Comparison of ENCODE assay signal across 2 cellular contexts in the genomic region with DNA sequence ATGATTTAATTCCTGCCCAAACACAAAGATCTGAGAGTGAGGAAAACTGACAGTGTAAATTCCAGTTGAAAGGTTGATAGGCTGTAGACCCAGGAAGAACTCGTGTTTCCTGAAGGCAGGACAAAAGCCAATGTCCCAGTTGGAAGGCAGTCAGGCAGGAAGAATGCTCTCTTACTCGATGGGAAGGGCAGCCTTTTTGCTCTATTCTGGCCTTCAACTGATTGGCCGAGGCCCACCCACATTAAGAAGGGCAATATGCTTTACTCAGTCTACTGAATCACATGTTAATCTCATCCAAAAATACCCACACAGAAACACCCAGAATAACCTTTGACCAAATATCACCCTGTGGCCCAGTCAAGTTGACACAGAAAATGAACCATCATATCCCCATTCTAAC.
A peak's percentile ranks its signal among the peaks of the same experiment; 100 is the strongest.
TF ChIP-seq lines count a peak whose summit lies in the region.

No MANE protein-coding gene starts in this region.

TF ChIP-seq in HEK293, 187 proteins besides CTCF, POLR2A, EP300 and RAD21:
- no peak for TF ChIP-seq ZNF202 (tag by site-specific recombination; IDR thresholded peaks at IDR 0.05; ENCODE audit: borderline replicate concordance)
- no peak for TF ChIP-seq ZNF221 (tag by site-specific recombination; IDR thresholded peaks at IDR 0.05; ENCODE audit: borderline replicate concordance)
- peak; percentile 96 for TF ChIP-seq ZNF10 (tag by site-specific recombination; IDR thresholded peaks at IDR 0.05)
- TF ChIP-seq, protein P1, sequence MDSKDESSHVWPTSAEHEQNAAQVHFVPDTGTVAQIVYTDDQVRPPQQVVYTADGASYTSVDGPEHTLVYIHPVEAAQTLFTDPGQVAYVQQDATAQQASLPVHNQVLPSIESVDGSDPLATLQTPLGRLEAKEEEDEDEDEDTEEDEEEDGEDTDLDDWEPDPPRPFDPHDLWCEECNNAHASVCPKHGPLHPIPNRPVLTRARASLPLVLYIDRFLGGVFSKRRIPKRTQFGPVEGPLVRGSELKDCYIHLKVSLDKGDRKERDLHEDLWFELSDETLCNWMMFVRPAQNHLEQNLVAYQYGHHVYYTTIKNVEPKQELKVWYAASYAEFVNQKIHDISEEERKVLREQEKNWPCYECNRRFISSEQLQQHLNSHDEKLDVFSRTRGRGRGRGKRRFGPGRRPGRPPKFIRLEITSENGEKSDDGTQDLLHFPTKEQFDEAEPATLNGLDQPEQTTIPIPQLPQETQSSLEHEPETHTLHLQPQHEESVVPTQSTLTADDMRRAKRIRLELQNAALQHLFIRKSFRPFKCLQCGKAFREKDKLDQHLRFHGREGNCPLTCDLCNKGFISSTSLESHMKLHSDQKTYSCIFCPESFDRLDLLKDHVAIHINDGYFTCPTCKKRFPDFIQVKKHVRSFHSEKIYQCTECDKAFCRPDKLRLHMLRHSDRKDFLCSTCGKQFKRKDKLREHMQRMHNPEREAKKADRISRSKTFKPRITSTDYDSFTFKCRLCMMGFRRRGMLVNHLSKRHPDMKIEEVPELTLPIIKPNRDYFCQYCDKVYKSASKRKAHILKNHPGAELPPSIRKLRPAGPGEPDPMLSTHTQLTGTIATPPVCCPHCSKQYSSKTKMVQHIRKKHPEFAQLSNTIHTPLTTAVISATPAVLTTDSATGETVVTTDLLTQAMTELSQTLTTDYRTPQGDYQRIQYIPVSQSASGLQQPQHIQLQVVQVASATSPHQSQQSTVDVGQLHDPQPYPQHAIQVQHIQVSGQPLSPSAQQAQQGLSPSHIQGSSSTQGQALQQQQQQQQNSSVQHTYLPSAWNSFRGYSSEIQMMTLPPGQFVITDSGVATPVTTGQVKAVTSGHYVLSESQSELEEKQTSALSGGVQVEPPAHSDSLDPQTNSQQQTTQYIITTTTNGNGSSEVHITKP (tag by site-specific recombination; IDR thresholded peaks at IDR 0.05) = no peak

TF ChIP-seq in K562, 482 proteins besides CTCF, POLR2A, EP300 and RAD21:
- TF ChIP-seq, protein P2, sequence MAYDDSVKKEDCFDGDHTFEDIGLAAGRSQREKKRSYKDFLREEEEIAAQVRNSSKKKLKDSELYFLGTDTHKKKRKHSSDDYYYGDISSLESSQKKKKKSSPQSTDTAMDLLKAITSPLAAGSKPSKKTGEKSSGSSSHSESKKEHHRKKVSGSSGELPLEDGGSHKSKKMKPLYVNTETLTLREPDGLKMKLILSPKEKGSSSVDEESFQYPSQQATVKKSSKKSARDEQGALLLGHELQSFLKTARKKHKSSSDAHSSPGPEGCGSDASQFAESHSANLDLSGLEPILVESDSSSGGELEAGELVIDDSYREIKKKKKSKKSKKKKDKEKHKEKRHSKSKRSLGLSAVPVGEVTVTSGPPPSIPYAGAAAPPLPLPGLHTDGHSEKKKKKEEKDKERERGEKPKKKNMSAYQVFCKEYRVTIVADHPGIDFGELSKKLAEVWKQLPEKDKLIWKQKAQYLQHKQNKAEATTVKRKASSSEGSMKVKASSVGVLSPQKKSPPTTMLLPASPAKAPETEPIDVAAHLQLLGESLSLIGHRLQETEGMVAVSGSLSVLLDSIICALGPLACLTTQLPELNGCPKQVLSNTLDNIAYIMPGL (CRISPR knock-in tag; IDR thresholded peaks at IDR 0.05) = no peak
- no peak for TF ChIP-seq SMAD4 (CRISPR knock-in tag; conservative IDR thresholded peaks at IDR 0.05)
- peak; percentile 6 for TF ChIP-seq RBM25 (IDR thresholded peaks at IDR 0.05; ENCODE audit: low read depth, low read length, severe bottlenecking)
- TF ChIP-seq, protein P3, sequence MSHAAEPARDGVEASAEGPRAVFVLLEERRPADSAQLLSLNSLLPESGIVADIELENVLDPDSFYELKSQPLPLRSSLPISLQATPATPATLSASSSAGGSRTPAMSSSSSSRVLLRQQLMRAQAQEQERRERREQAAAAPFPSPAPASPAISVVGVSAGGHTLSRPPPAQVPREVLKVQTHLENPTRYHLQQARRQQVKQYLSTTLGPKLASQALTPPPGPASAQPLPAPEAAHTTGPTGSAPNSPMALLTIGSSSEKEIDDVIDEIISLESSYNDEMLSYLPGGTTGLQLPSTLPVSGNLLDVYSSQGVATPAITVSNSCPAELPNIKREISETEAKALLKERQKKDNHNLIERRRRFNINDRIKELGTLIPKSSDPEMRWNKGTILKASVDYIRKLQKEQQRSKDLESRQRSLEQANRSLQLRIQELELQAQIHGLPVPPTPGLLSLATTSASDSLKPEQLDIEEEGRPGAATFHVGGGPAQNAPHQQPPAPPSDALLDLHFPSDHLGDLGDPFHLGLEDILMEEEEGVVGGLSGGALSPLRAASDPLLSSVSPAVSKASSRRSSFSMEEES (CRISPR knock-in tag; IDR thresholded peaks at IDR 0.05) = no peak
- TF ChIP-seq ZNF134 (CRISPR knock-in tag; conservative IDR thresholded peaks at IDR 0.05) = peak; percentile 96
TF ChIP-seq in K562: peak in this region for 2.
